In the genomic region with DNA sequence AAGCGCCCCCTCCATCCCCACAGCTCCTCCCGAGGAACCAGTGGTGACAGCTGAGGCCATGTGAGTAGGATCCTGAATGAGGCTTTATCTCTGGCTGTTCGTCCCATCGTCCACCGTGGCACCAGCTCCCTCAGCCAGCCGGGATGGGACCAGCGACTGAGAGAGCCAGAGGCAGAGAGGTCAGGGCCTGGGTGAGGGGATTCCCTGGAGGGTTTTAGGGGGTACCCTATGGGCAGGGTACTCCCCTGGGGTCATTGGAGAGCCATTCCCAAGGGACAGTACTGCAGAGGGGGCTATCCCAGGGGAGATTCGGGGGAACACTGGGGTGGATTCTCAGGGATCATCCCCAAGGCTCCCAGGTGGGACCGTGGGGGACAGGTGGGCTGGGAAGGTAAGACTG, we compare ENCODE assay signal across 27 cellular contexts. TPM values are rescaled to one million over a fixed set of nuclear protein-coding genes. Genes with fewer than 3 reads are reported as not detected.
A peak's percentile ranks its signal among the peaks of the same experiment; 100 is the strongest.
DNase-seq lines count a peak whose midpoint lies in the region; ATAC-seq, FAIRE-seq and TF ChIP-seq lines count a peak whose summit lies in the region.
"Had no signal": no experiment of that assay in that cellular context is flagged by ENCODE, and none has a peak within 500 bp of the region (broad histone marks: within the 10 kb centered on the region; RNA-seq: fewer than 3 reads in every experiment).

No MANE protein-coding gene starts in this region.

- intact Hi-C loops in right lobe of liver (cut with DNase I), result no loop called here
- intact Hi-C loops in HepG2 (cut with micrococcal nuclease; ENCODE audit: unreplicated experiment), result no loop called here
- intact Hi-C loops in upper lobe of right lung (cut with DNase I), result no loop called here
- intact Hi-C loops in uterus (cut with DNase I; ENCODE audit: low total_unique reads), result no loop called here

- H3K27me3 ChIP-seq in right lobe of liver, result no peaks in the 10 kb centered on the region
- peaks cover 0 to 3% of the 10 kb centered on the region in 2 experiments; a peak in 1 of 5 replicates for H3K27me3 ChIP-seq in HepG2 (ENCODE audit: control insufficient read depth in 1 of 2, insufficient read depth in 2 of 2, low read length in 2 of 2)
- H3K27me3 ChIP-seq in upper lobe of right lung, result no peaks in the 10 kb centered on the region
- H3K27me3 ChIP-seq in uterus, result no peaks in the 10 kb centered on the region
- H3K27me3 ChIP-seq: ovary, vagina had no signal

- FAIRE-seq in HepG2 (lab: Jason Lieb, UNC), result no peak
- FAIRE-seq: A204.1, kidney had no signal

- H3K9ac ChIP-seq in HepG2 (ENCODE audit: insufficient read depth, low read depth, low read length), result no peak overlapping the region

- TF ChIP-seq RAD21 in HepG2 (CRISPR knock-in tag; IDR thresholded peaks at IDR 0.05), result no peak

- H3K9me3 ChIP-seq in right lobe of liver, result no peaks in the 10 kb centered on the region
- H3K9me3 ChIP-seq in HepG2 (ENCODE audit: low read length), result no peaks in the 10 kb centered on the region
- no peaks in the 10 kb centered on the region for H3K9me3 ChIP-seq in upper lobe of right lung
- H3K9me3 ChIP-seq in uterus, result no peaks in the 10 kb centered on the region
- H3K9me3 ChIP-seq: Caco-2, ovary, vagina had no signal

- CTCF ChIA-PET in HepG2 (lab: Yijun Ruan, JAX; ENCODE audit: low intra/inter-chr PET ratio, low total read pairs), result no interaction called here

- TF ChIP-seq POLR2A in right lobe of liver (IDR thresholded peaks at IDR 0.05) (no peak), HepG2 (IDR thresholded peaks at IDR 0.05; ENCODE audit: insufficient read depth in 1 of 2, low read depth in 2 of 2, low read length in 2 of 2) (no peak), uterus (IDR thresholded peaks at IDR 0.05) (no peak)

- H4K20me1 ChIP-seq in HepG2 (ENCODE audit: insufficient read depth, low read length), result no peaks in the 10 kb centered on the region

- no peak overlapping the region for H2AFZ ChIP-seq in HepG2 (ENCODE audit: low read length)

- in situ Hi-C loops in HepG2 (cut with HindIII; ENCODE audit: extremely low pct_ligation_motif_present, low pct_unique_long_range_greater_than_20kb), result no loop called here

- H3K4me2 ChIP-seq in HepG2 (ENCODE audit: low read depth, low read length), result no peak overlapping the region

- peaks cover 0 to 30% (median 7%) of the 10 kb centered on the region in 4 donors for H3K4me1 ChIP-seq in right lobe of liver
- peaks cover 75% of the 10 kb centered on the region for H3K4me1 ChIP-seq in HepG2 (ENCODE audit: insufficient read depth, low read length)
- H3K4me1 ChIP-seq in upper lobe of right lung, result peaks cover 13% of the 10 kb centered on the region
- no peaks in the 10 kb centered on the region for H3K4me1 ChIP-seq in uterus

- H3K27ac ChIP-seq in right lobe of liver (no peak overlapping the region), HepG2 (ENCODE audit: extremely low read length, insufficient read depth, low read length) (no peak overlapping the region), upper lobe of right lung (no peak overlapping the region), uterus (no peak overlapping the region)
- H3K27ac ChIP-seq: ovary, RWPE1, vagina had no signal

- WGBS in right lobe of liver (ENCODE audit: insufficient coverage, low coverage, low lambda C conversion rate, missing lambda C conversion rate), result 68% methylated on average over 2 of the region's 9 CpGs
- WGBS in HepG2 (ENCODE audit: low lambda C conversion rate), result 20% methylated on average over 8 of the region's 9 CpGs

- H3K79me2 ChIP-seq in HepG2 (ENCODE audit: insufficient read depth, low read length), result no peaks in the 10 kb centered on the region

- ATAC-seq in right lobe of liver (no peak), HepG2 (no peak), upper lobe of right lung (no peak), GM21786 (IDR thresholded peaks at IDR 0.05; ENCODE audit: unreplicated experiment) (no peak)
- ATAC-seq: naive thymus-derived CD4-positive, alpha-beta T cell had no signal

- POLR2A ChIA-PET in HepG2 (lab: Yijun Ruan, JAX), result no interaction called here

- H3K4me3 ChIP-seq in right lobe of liver (no peak overlapping the region), HepG2 (replicated peaks in 1 of 3; ENCODE audit: insufficient read depth in 1 of 3, low read depth in 2 of 3, low read length in 3 of 3) (no peak overlapping the region), upper lobe of right lung (no peak overlapping the region), uterus (no peak overlapping the region)
- H3K4me3 ChIP-seq: ovary, vagina had no signal

- H3K36me3 ChIP-seq in right lobe of liver (no peaks in the 10 kb centered on the region), HepG2 (replicated peaks in 1 of 2; ENCODE audit: control insufficient read depth in 1 of 2, insufficient read depth in 2 of 2, low read length in 2 of 2) (no peaks in the 10 kb centered on the region), upper lobe of right lung (no peaks in the 10 kb centered on the region), uterus (no peaks in the 10 kb centered on the region)
- H3K36me3 ChIP-seq: ovary, vagina had no signal

- TF ChIP-seq EP300 in HepG2 (IDR thresholded peaks at IDR 0.05; ENCODE audit: low read depth in 2 of 2, low read length in 2 of 2) (no peak), HepG2 (CRISPR knock-in tag; IDR thresholded peaks at IDR 0.05; ENCODE audit: borderline replicate concordance) (no peak)

- no TSS peak for BruUV-seq in HepG2 (replicated peaks; lab: Mats Ljungman, UMichigan)

- DNase-seq in right lobe of liver (peak; percentile 7 to 36 (median 22)), HepG2 (ENCODE audit: low spot score) (no peak), hippocampal formation (lab: John Stamatoyannopoulos, UW) (peak; percentile 66 to 72), pons (ENCODE audit: low spot score) (peak; percentile 90), upper lobe of right lung (peak; percentile 56), SW 1271 (lab: John Stamatoyannopoulos, UW) (no peak), uterus (no peak)
- DNase-seq: activated CD4-positive, CD25-positive, alpha-beta regulatory T cell treated with anti-CD3 and anti-CD28 coated beads, Interleukin-2, amount 50 U/mL, for 72 hours; activated CD8-positive, alpha-beta memory T cell treated with anti-CD3 and anti-CD28 coated beads for 24 hours; activated naive CD8-positive, alpha-beta T cell treated with anti-CD3 and anti-CD28 coated beads for 36 hours; activated T-cell treated with anti-CD3 and anti-CD28 coated beads, Interleukin-2, amount 50 U/mL, for 48 hours; Caco-2; cortex of kidney; IMR-90; kidney; naive thymus-derived CD4-positive, alpha-beta T cell; NCI-H1417 treated with DMSO at 0.1 percent for 48 hours; NCI-H524 treated with DMSO at 0.1 percent for 48 hours; stimulated activated CD4-positive, alpha-beta T cell treated with anti-CD3 and anti-CD28 coated beads, Interleukin-2, amount 100 ng/mL, for 24 hours had no signal

- TF ChIP-seq CTCF in right lobe of liver (IDR thresholded peaks at IDR 0.05) (no peak), HepG2 (CRISPR knock-in tag; IDR thresholded peaks at IDR 0.05) (no peak), upper lobe of right lung (IDR thresholded peaks at IDR 0.05) (no peak), uterus (IDR thresholded peaks at IDR 0.05) (no peak)

RNA-seq across cellular contexts. Expression of a gene that starts 2.4 kb away (rescaled TPM):
- total RNA-seq in right lobe of liver (under 1 TPM in 2 of 6 experiments, not detected in 4; 0.21 to 0.27 TPM), HepG2 (2016; rRNA removed; fragmentation: Illumina TruSeq; extraction: Trizol) (not detected in 2 replicates), upper lobe of right lung (188 TPM), uterus (1 to 10 TPM in 1 of 4 donors, under 1 TPM in 1, not detected in 2; 0.55 to 3.6 TPM)
- not detected in 2 replicates for total RNA-seq in HepG2 (2016; cell fraction: cytosol; rRNA removed; fragmentation: Illumina TruSeq; extraction: Trizol; ENCODE audit: low read depth)
- total RNA-seq in HepG2 (2016; cell fraction: insoluble cytoplasmic fraction; rRNA removed; fragmentation: Illumina TruSeq; extraction: Trizol), result not detected in 2 replicates
- not detected in 2 replicates for total RNA-seq in HepG2 (2016; cell fraction: membrane; rRNA removed; fragmentation: Illumina TruSeq; extraction: Trizol)
- total RNA-seq in HepG2 (2016; cell fraction: nucleus; rRNA removed; fragmentation: Illumina TruSeq; extraction: Trizol), result not detected in 2 replicates
- 0.03 TPM in 1 of 2 replicates, not detected in the other for polyA plus RNA-seq in HepG2 (2011; rRNA removed)
- 0.08 TPM in 2 replicates for polyA plus RNA-seq in HepG2 (2011; cell fraction: cytosol; rRNA removed)
- polyA plus RNA-seq in HepG2 (2011; cell fraction: nucleus; rRNA removed), result 0.09 TPM in 1 of 2 replicates, not detected in the other
- polyA plus RNA-seq in HepG2 (2012), result 0.07 TPM in 1 of 2 replicates, not detected in the other
- not detected in 2 replicates for polyA plus RNA-seq in HepG2 (2016; cell fraction: cytosol; fragmentation: Illumina TruSeq; extraction: Trizol; ENCODE audit: low read depth)
- polyA plus RNA-seq in HepG2 (2016; cell fraction: insoluble cytoplasmic fraction; fragmentation: Illumina TruSeq; extraction: Trizol; ENCODE audit: low read depth), result not detected in 2 replicates
- not detected in 2 replicates for polyA plus RNA-seq in HepG2 (2016; cell fraction: membrane; fragmentation: Illumina TruSeq; extraction: Trizol; ENCODE audit: low read depth)
- not detected in 2 replicates for polyA plus RNA-seq in HepG2 (2016; cell fraction: nucleus; fragmentation: Illumina TruSeq; extraction: Trizol; ENCODE audit: insufficient read depth, low read depth)
- 0.22 TPM in 1 of 2 replicates, not detected in the other for polyA minus RNA-seq in HepG2 (2011; rRNA and poly(A)+ RNA removed; ENCODE audit: low replicate concordance)
- polyA minus RNA-seq in HepG2 (2011; cell fraction: cytosol; rRNA and poly(A)+ RNA removed), result not detected in 2 replicates
- polyA minus RNA-seq in HepG2 (2011; cell fraction: nucleus; rRNA and poly(A)+ RNA removed), result not detected in 2 replicates
- total RNA-seq: M059J had no signal

RNA-seq across cellular contexts. Expression of a gene that starts 13.2 kb away (rescaled TPM):
- total RNA-seq in right lobe of liver (1 to 10 TPM in 4 of 6 experiments, under 1 TPM in 2; 0.58 to 2.7 (median 1.7) TPM), HepG2 (2016; rRNA removed; fragmentation: Illumina TruSeq; extraction: Trizol) (0.49 and 0.52 TPM in 2 replicates), upper lobe of right lung (18.9 TPM), uterus (under 1 TPM in 1 of 4 donors, not detected in 3; 0.62 TPM)
- 0.44 TPM in 1 of 2 replicates, not detected in the other for total RNA-seq in HepG2 (2016; cell fraction: cytosol; rRNA removed; fragmentation: Illumina TruSeq; extraction: Trizol; ENCODE audit: low read depth)
- total RNA-seq in HepG2 (2016; cell fraction: insoluble cytoplasmic fraction; rRNA removed; fragmentation: Illumina TruSeq; extraction: Trizol), result 0.52 and 0.54 TPM in 2 replicates
- total RNA-seq in HepG2 (2016; cell fraction: membrane; rRNA removed; fragmentation: Illumina TruSeq; extraction: Trizol), result 0.45 and 0.71 TPM in 2 replicates
- 0.87 TPM in 1 of 2 replicates, not detected in the other for total RNA-seq in HepG2 (2016; cell fraction: nucleus; rRNA removed; fragmentation: Illumina TruSeq; extraction: Trizol)
- 5.1 and 7.1 TPM in 2 replicates for polyA plus RNA-seq in HepG2 (2011; rRNA removed)
- polyA plus RNA-seq in HepG2 (2011; cell fraction: cytosol; rRNA removed), result 4.7 and 8.4 TPM in 2 replicates
- polyA plus RNA-seq in HepG2 (2011; cell fraction: nucleus; rRNA removed), result 0.98 and 2.3 TPM in 2 replicates
- polyA plus RNA-seq in HepG2 (2012), result 4.4 and 6.7 TPM in 2 replicates
- 0.37 and 0.51 TPM in 2 replicates for polyA plus RNA-seq in HepG2 (2016; cell fraction: cytosol; fragmentation: Illumina TruSeq; extraction: Trizol; ENCODE audit: low read depth)
- 0.97 and 1.6 TPM in 2 replicates for polyA plus RNA-seq in HepG2 (2016; cell fraction: insoluble cytoplasmic fraction; fragmentation: Illumina TruSeq; extraction: Trizol; ENCODE audit: low read depth)
- polyA plus RNA-seq in HepG2 (2016; cell fraction: membrane; fragmentation: Illumina TruSeq; extraction: Trizol; ENCODE audit: low read depth), result 0.76 and 0.95 TPM in 2 replicates
- polyA plus RNA-seq in HepG2 (2016; cell fraction: nucleus; fragmentation: Illumina TruSeq; extraction: Trizol; ENCODE audit: insufficient read depth, low read depth), result 0.73 and 0.75 TPM in 2 replicates
- 2.2 TPM in 1 of 2 replicates, not detected in the other for polyA minus RNA-seq in HepG2 (2011; rRNA and poly(A)+ RNA removed; ENCODE audit: low replicate concordance)
- 0.97 and 1.5 TPM in 2 replicates for polyA minus RNA-seq in HepG2 (2011; cell fraction: cytosol; rRNA and poly(A)+ RNA removed)
- polyA minus RNA-seq in HepG2 (2011; cell fraction: nucleus; rRNA and poly(A)+ RNA removed), result 1.4 TPM in 1 of 2 replicates, not detected in the other
- total RNA-seq: activated naive CD8-positive, alpha-beta T cell treated with anti-CD3 and anti-CD28 coated beads for 36 hours; fibroblast of villous mesenchyme; IMR-90; M059J; naive thymus-derived CD4-positive, alpha-beta T cell had no signal
- polyA plus RNA-seq: BJ; IMR-90; naive thymus-derived CD4-positive, alpha-beta T cell; ovary had no signal

RNA-seq across cellular contexts. Expression of a gene that starts 28.6 kb away (rescaled TPM):
- total RNA-seq in right lobe of liver (10 to 100 TPM in 1 of 6 experiments, 1 to 10 TPM in 5; 5.8 to 12.2 (median 8.0) TPM), HepG2 (2016; rRNA removed; fragmentation: Illumina TruSeq; extraction: Trizol) (0.20 and 0.84 TPM in 2 replicates), upper lobe of right lung (59.4 TPM), uterus (10 to 100 TPM; 47.4 to 80.7 (median 67.9) TPM)
- not detected in 2 replicates for total RNA-seq in HepG2 (2016; cell fraction: cytosol; rRNA removed; fragmentation: Illumina TruSeq; extraction: Trizol; ENCODE audit: low read depth)
- total RNA-seq in HepG2 (2016; cell fraction: insoluble cytoplasmic fraction; rRNA removed; fragmentation: Illumina TruSeq; extraction: Trizol), result 0.30 and 0.76 TPM in 2 replicates
- 0.10 and 0.19 TPM in 2 replicates for total RNA-seq in HepG2 (2016; cell fraction: membrane; rRNA removed; fragmentation: Illumina TruSeq; extraction: Trizol)
- 1.3 TPM in 2 replicates for total RNA-seq in HepG2 (2016; cell fraction: nucleus; rRNA removed; fragmentation: Illumina TruSeq; extraction: Trizol)
- 0.58 and 2.5 TPM in 2 replicates for polyA plus RNA-seq in HepG2 (2011; rRNA removed)
- 0.72 and 1.1 TPM in 2 replicates for polyA plus RNA-seq in HepG2 (2011; cell fraction: cytosol; rRNA removed)
- 2.4 and 4.2 TPM in 2 replicates for polyA plus RNA-seq in HepG2 (2011; cell fraction: nucleus; rRNA removed)
- 0.35 and 1.3 TPM in 2 replicates for polyA plus RNA-seq in HepG2 (2012)
- 0.09 and 0.11 TPM in 2 replicates for polyA plus RNA-seq in HepG2 (2016; cell fraction: cytosol; fragmentation: Illumina TruSeq; extraction: Trizol; ENCODE audit: low read depth)
- polyA plus RNA-seq in HepG2 (2016; cell fraction: insoluble cytoplasmic fraction; fragmentation: Illumina TruSeq; extraction: Trizol; ENCODE audit: low read depth), result 0.36 and 0.49 TPM in 2 replicates
- polyA plus RNA-seq in HepG2 (2016; cell fraction: membrane; fragmentation: Illumina TruSeq; extraction: Trizol; ENCODE audit: low read depth), result 0.06 and 0.20 TPM in 2 replicates
- polyA plus RNA-seq in HepG2 (2016; cell fraction: nucleus; fragmentation: Illumina TruSeq; extraction: Trizol; ENCODE audit: insufficient read depth, low read depth), result 0.96 and 1.3 TPM in 2 replicates
- 4.2 TPM in 1 of 2 replicates, not detected in the other for polyA minus RNA-seq in HepG2 (2011; rRNA and poly(A)+ RNA removed; ENCODE audit: low replicate concordance)
- 0.88 and 2.3 TPM in 2 replicates for polyA minus RNA-seq in HepG2 (2011; cell fraction: cytosol; rRNA and poly(A)+ RNA removed)
- polyA minus RNA-seq in HepG2 (2011; cell fraction: nucleus; rRNA and poly(A)+ RNA removed), result 0.75 and 0.77 TPM in 2 replicates
- total RNA-seq: Caco-2 had no signal
- polyA plus RNA-seq: BJ; naive thymus-derived CD4-positive, alpha-beta T cell had no signal

Comparison
In these comparisons a context has a peak if more than half of its experiments do, and no peak if none do; other contexts are left out.
1. DNase-seq: peak in right lobe of liver (3 of 3), hippocampal formation (2 of 2), pons (single experiment) and upper lobe of right lung (single experiment); none in HepG2 (single experiment), SW 1271 (0 of 2) and uterus (0 of 2).
2. RNA of a gene that starts 2.4 kb away (total RNA-seq): 188 TPM in upper lobe of right lung (single experiment); 0.55 to 3.6 TPM in uterus, 0.21 to 0.27 TPM in right lobe of liver and not detected in HepG2; every median in the first group is over 10 times any median in the second.